ENCODE assay signal across 14 cellular contexts in genomic region chr17:66386789-66387351, GRCh38.
DNase-seq lines count a peak whose midpoint lies in the region; ATAC-seq and TF ChIP-seq lines count a peak whose summit lies in the region.
"Had no signal": no experiment of that assay in that cellular context is flagged by ENCODE, and none has a peak within 500 bp of the region (broad histone marks: within the 10 kb centered on the region; RNA-seq: fewer than 3 reads in every experiment).

No MANE protein-coding gene starts in this region.

- intact Hi-C loops in upper lobe of right lung (cut with DNase I): no loop called here

- peaks cover 71% of the 10 kb centered on the region for H3K4me1 Mint-ChIP-seq in activated naive CD8-positive, alpha-beta T cell (ENCODE audit: low read depth)
- H3K4me1 Mint-ChIP-seq in activated naive CD8-positive, alpha-beta T cell treated with anti-CD3 and anti-CD28 coated beads for 36 hours: peaks cover 50% of the 10 kb centered on the region

- H3K36me3 ChIP-seq in RWPE2 (ENCODE audit: low read depth) (no peaks in the 10 kb centered on the region), upper lobe of right lung (no peaks in the 10 kb centered on the region)
- H3K36me3 ChIP-seq: adrenal gland had no signal

- no peaks in the 10 kb centered on the region for H3K9me3 Mint-ChIP-seq in activated naive CD8-positive, alpha-beta T cell (ENCODE audit: low read depth)
- peaks cover 3% of the 10 kb centered on the region for H3K9me3 Mint-ChIP-seq in activated naive CD8-positive, alpha-beta T cell treated with anti-CD3 and anti-CD28 coated beads for 36 hours
- H3K9me3 Mint-ChIP-seq: effector memory CD8-positive, alpha-beta T cell had no signal

- peaks cover 6% of the 10 kb centered on the region for H3K4me1 ChIP-seq in RWPE2 (ENCODE audit: insufficient read depth, poor library complexity, severe bottlenecking)
- no peaks in the 10 kb centered on the region for H3K4me1 ChIP-seq in upper lobe of right lung

- H3K4me3 Mint-ChIP-seq in activated naive CD8-positive, alpha-beta T cell: peak overlapping the region; percentile 25
- H3K4me3 Mint-ChIP-seq in activated naive CD8-positive, alpha-beta T cell treated with anti-CD3 and anti-CD28 coated beads for 36 hours: no peak overlapping the region
- H3K4me3 Mint-ChIP-seq: effector memory CD8-positive, alpha-beta T cell had no signal

- H3K9me3 ChIP-seq in RWPE2 (ENCODE audit: severe bottlenecking) (no peaks in the 10 kb centered on the region), upper lobe of right lung (no peaks in the 10 kb centered on the region)
- H3K9me3 ChIP-seq: adrenal gland had no signal

- peak overlapping the region; percentile 43 for H3K27ac Mint-ChIP-seq in activated naive CD8-positive, alpha-beta T cell
- no peak overlapping the region for H3K27ac Mint-ChIP-seq in activated naive CD8-positive, alpha-beta T cell treated with anti-CD3 and anti-CD28 coated beads for 36 hours

- no peak overlapping the region for H3K4me3 ChIP-seq in RWPE2 (ENCODE audit: severe bottlenecking)
- no peak overlapping the region for H3K4me3 ChIP-seq in upper lobe of right lung
- H3K4me3 ChIP-seq: adrenal gland, skin epidermis had no signal

- no peak for DNase-seq in activated naive CD8-positive, alpha-beta T cell treated with anti-CD3 and anti-CD28 coated beads for 36 hours
- DNase-seq in RWPE2 (ENCODE audit: low spot score) (no peak), germinal center (ENCODE audit: low spot score) (peak; percentile 12), upper lobe of right lung (no peak)
- DNase-seq: activated CD4-positive, CD25-positive, alpha-beta regulatory T cell; adrenal gland; effector memory CD8-positive, alpha-beta T cell; NCI-H187 had no signal

- H3K36me3 Mint-ChIP-seq in activated naive CD8-positive, alpha-beta T cell: peaks cover 26% of the 10 kb centered on the region
- peaks cover 56% of the 10 kb centered on the region for H3K36me3 Mint-ChIP-seq in activated naive CD8-positive, alpha-beta T cell treated with anti-CD3 and anti-CD28 coated beads for 36 hours

- TF ChIP-seq CTCF in RWPE2 (IDR thresholded peaks at IDR 0.05; ENCODE audit: poor library complexity, severe bottlenecking) (no peak), upper lobe of right lung (IDR thresholded peaks at IDR 0.05) (no peak)

- H3K27ac ChIP-seq in RWPE2 (ENCODE audit: poor library complexity, severe bottlenecking) (no peak overlapping the region), upper lobe of right lung (no peak overlapping the region)
- H3K27ac ChIP-seq: adrenal gland, skin epidermis had no signal

- H3K27me3 ChIP-seq in RWPE2 (ENCODE audit: insufficient read depth, poor library complexity, severe bottlenecking) (no peaks in the 10 kb centered on the region), upper lobe of right lung (no peaks in the 10 kb centered on the region)
- H3K27me3 ChIP-seq: adrenal gland had no signal

- peak; percentile 60 for ATAC-seq in RWPE2 (ENCODE audit: low read depth)
- peak; percentile 38 for ATAC-seq in upper lobe of right lung
- no peak for ATAC-seq in GM18907 (IDR thresholded peaks at IDR 0.05; ENCODE audit: unreplicated experiment)
- ATAC-seq in GM19467 (IDR thresholded peaks at IDR 0.05; ENCODE audit: unreplicated experiment): no peak
- ATAC-seq in HG03439 (IDR thresholded peaks at IDR 0.05; ENCODE audit: unreplicated experiment): no peak
- ATAC-seq: effector memory CD8-positive, alpha-beta T cell; Panc1 had no signal

- H3K27me3 Mint-ChIP-seq in activated naive CD8-positive, alpha-beta T cell: no peaks in the 10 kb centered on the region
- no peaks in the 10 kb centered on the region for H3K27me3 Mint-ChIP-seq in activated naive CD8-positive, alpha-beta T cell treated with anti-CD3 and anti-CD28 coated beads for 36 hours
- H3K27me3 Mint-ChIP-seq: effector memory CD8-positive, alpha-beta T cell had no signal

Comparison
In these comparisons a context has a peak if more than half of its experiments do, and no peak if none do; other contexts are left out.
1. ATAC-seq: peak in RWPE2 (single experiment) and upper lobe of right lung (single experiment); none in GM18907 (single experiment), GM19467 (single experiment) and HG03439 (single experiment).